17 cellular contexts compared by ENCODE assay signal in the genomic region with DNA sequence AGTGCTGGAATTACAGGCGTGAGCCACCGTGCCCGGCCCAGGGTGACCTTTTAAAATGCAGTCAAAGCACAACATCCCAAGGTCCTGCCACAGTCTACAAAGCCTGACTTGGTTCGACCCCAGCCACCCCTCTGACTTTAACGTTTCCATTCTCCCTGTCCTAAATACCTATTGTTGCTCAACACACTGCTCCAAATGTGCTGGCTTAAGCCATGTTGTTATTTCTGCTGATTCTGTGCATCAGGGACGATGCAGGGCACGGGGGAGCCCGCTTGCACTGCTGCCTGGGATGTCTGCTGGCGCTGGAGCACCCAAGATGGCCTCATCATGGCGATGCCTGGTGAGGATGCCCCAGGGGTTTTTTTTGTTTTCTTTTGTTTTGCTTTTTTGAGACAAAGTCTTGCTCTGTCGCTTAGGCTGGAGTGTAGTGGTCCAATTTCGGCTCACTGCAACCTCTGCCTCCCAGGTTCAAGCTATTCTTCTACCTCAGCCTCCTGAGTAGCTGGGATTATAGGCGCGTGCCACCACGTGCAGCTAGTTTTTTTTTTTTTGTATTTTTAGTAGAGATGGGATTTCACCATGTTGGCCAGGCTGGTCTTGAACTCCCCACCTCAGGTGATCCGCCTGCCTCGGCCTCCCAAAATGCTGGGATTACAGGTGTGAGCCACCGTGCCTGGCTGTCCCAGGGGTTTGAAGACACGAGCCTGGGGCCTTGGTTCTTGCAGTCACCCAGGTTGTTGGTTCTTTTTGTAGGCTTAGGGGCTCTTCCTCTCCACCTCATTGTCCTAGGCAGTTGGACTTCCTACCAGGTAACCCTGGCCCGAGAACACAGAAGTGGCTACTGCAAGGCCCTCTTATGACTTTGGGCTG. TPM values are rescaled to one million over a fixed set of nuclear protein-coding genes. Genes with fewer than 3 reads are reported as not detected.
DNase-seq lines count a peak whose midpoint lies in the region; ATAC-seq and TF ChIP-seq lines count a peak whose summit lies in the region.
"Had no signal": no experiment of that assay in that cellular context is flagged by ENCODE, and none has a peak within 500 bp of the region (broad histone marks: within the 10 kb centered on the region; RNA-seq: fewer than 3 reads in every experiment).

No MANE protein-coding gene starts in this region.

- H3K4me1 ChIP-seq in NT2/D1 (ENCODE audit: insufficient read depth, insufficient read length): peaks cover 10% of the 10 kb centered on the region
- H3K4me1 ChIP-seq in esophagus squamous epithelium: peaks cover 4 to 29% (median 18%) of the 10 kb centered on the region in 3 donors
- H3K4me1 ChIP-seq: BE2C had no signal

- ATAC-seq in activated CD8-positive, alpha-beta T cell treated with anti-CD3 and anti-CD28 coated beads, Interleukin-2, amount 10 ng/mL, durations not matched to agents 7 days and 5 days: no peak
- no peak for ATAC-seq in GM21515 (IDR thresholded peaks at IDR 0.05; ENCODE audit: unreplicated experiment)
- ATAC-seq: CD8-positive, alpha-beta T cell had no signal

- no peaks in the 10 kb centered on the region for H3K27me3 Mint-ChIP-seq in activated CD8-positive, alpha-beta T cell treated with anti-CD3 and anti-CD28 coated beads, Interleukin-2, amount 10 ng/mL, durations not matched to agents 7 days and 5 days (ENCODE audit: low read depth)

- H3K27ac Mint-ChIP-seq in activated CD8-positive, alpha-beta T cell treated with anti-CD3 and anti-CD28 coated beads, Interleukin-2, amount 10 ng/mL, durations not matched to agents 7 days and 5 days: no peak overlapping the region
- H3K27ac Mint-ChIP-seq: CD8-positive, alpha-beta T cell had no signal

- no peak overlapping the region for H3K4me3 ChIP-seq in NT2/D1 (ENCODE audit: insufficient read length, low read depth)
- no peak overlapping the region for H3K4me3 ChIP-seq in esophagus squamous epithelium
- H3K4me3 ChIP-seq in foreskin fibroblast (ENCODE audit: low read depth in 1 of 2, low read length in 2 of 2): no peak overlapping the region
- H3K4me3 ChIP-seq: GM23248 had no signal

- H3K9ac ChIP-seq in NT2/D1 (ENCODE audit: insufficient read length, low read depth): peak overlapping the region; percentile 9
- H3K9ac ChIP-seq: GM23248 had no signal

- CTCF ChIA-PET in activated CD8-positive, alpha-beta T cell treated with anti-CD3 and anti-CD28 coated beads, Interleukin-2, amount 10 ng/mL, durations not matched to agents 7 days and 5 days (lab: Charles Lee): no interaction called here

- H3K27me3 ChIP-seq in NT2/D1 (ENCODE audit: insufficient read depth, insufficient read length) (no peaks in the 10 kb centered on the region), esophagus squamous epithelium (no peaks in the 10 kb centered on the region)
- H3K27me3 ChIP-seq: BE2C had no signal

- H3K36me3 ChIP-seq in NT2/D1 (ENCODE audit: insufficient read depth, insufficient read length, low read length): peaks cover 21% of the 10 kb centered on the region
- H3K36me3 ChIP-seq in esophagus squamous epithelium: peaks cover 0 to 4% (median 0%) of the 10 kb centered on the region in 3 donors
- H3K36me3 ChIP-seq: BE2C had no signal

- POLR2A ChIA-PET in activated CD8-positive, alpha-beta T cell treated with anti-CD3 and anti-CD28 coated beads, Interleukin-2, amount 10 ng/mL, durations not matched to agents 7 days and 5 days (lab: Charles Lee): no interaction called here

- H3K36me3 Mint-ChIP-seq in activated CD8-positive, alpha-beta T cell treated with anti-CD3 and anti-CD28 coated beads, Interleukin-2, amount 10 ng/mL, durations not matched to agents 7 days and 5 days (ENCODE audit: low read depth): no peaks in the 10 kb centered on the region
- H3K36me3 Mint-ChIP-seq: CD8-positive, alpha-beta T cell had no signal

- TF ChIP-seq CTCF in esophagus squamous epithelium (IDR thresholded peaks at IDR 0.05): no peak
- no peak for TF ChIP-seq CTCF in foreskin fibroblast (IDR thresholded peaks at IDR 0.05; ENCODE audit: low read depth, low read length)

- intact Hi-C loops in esophagus squamous epithelium (cut with DNase I): no loop called here

- H3K9me3 ChIP-seq in NT2/D1 (ENCODE audit: insufficient read depth, low read length): peaks cover 17% of the 10 kb centered on the region; the same call in 1 of the 2 replicates
- peaks cover 0 to 8% (median 0%) of the 10 kb centered on the region in 3 donors for H3K9me3 ChIP-seq in esophagus squamous epithelium
- H3K9me3 ChIP-seq: BE2C had no signal

- H3K27ac ChIP-seq in angular gyrus (ENCODE audit: low read depth, low read length): peak overlapping the region; percentile 99
- peak overlapping the region in 3 of 4 donors; percentile 64 to 75 (median 65) for H3K27ac ChIP-seq in esophagus squamous epithelium
- peak overlapping the region; percentile 100 for H3K27ac ChIP-seq in temporal lobe (ENCODE audit: low read depth, low read length)
- H3K27ac ChIP-seq: GM23248 had no signal

- H3K4me1 Mint-ChIP-seq in activated CD8-positive, alpha-beta T cell treated with anti-CD3 and anti-CD28 coated beads, Interleukin-2, amount 10 ng/mL, durations not matched to agents 7 days and 5 days (ENCODE audit: low read depth): peaks cover 4% of the 10 kb centered on the region

- 81 to 87% methylated on average over 19 of the region's 20 CpGs for WGBS in esophagus squamous epithelium, 2 donors

- no peak overlapping the region for H3K4me3 Mint-ChIP-seq in activated CD8-positive, alpha-beta T cell treated with anti-CD3 and anti-CD28 coated beads, Interleukin-2, amount 10 ng/mL, durations not matched to agents 7 days and 5 days
- H3K4me3 Mint-ChIP-seq: CD8-positive, alpha-beta T cell had no signal

- no peak for DNase-seq in NT2/D1 (ENCODE audit: low read depth, low spot score)
- no peak for DNase-seq in esophagus squamous epithelium (lab: John Stamatoyannopoulos, UW)
- DNase-seq in activated CD8-positive, alpha-beta T cell treated with anti-CD3 and anti-CD28 coated beads, Interleukin-2, amount 10 ng/mL, durations not matched to agents 7 days and 5 days: no peak
- no peak for DNase-seq in foreskin fibroblast
- DNase-seq: BE2C; CD8-positive, alpha-beta T cell; DND-41; GDM1; MM.1S; NCI-H1105 treated with DMSO at 0.1 percent for 48 hours; NCI-H187 treated with DMSO at 0.1 percent for 48 hours; NCI-H2171; NCI-H774 had no signal

- TF ChIP-seq POLR2A in esophagus squamous epithelium (IDR thresholded peaks at IDR 0.05): no peak

- no peaks in the 10 kb centered on the region for H3K9me3 Mint-ChIP-seq in activated CD8-positive, alpha-beta T cell treated with anti-CD3 and anti-CD28 coated beads, Interleukin-2, amount 10 ng/mL, durations not matched to agents 7 days and 5 days (ENCODE audit: insufficient read depth)

RNA-seq across cellular contexts. Expression of a gene that starts 22.9 kb away (rescaled TPM):
- total RNA-seq in esophagus squamous epithelium: under 1 TPM; 0.15 to 0.66 (median 0.37) TPM
- 3.0 TPM for total RNA-seq in temporal lobe
- total RNA-seq in activated CD8-positive, alpha-beta T cell treated with anti-CD3 and anti-CD28 coated beads, Interleukin-2, amount 10 ng/mL, durations not matched to agents 7 days and 5 days: not detected
- total RNA-seq: CD8-positive, alpha-beta T cell had no signal
